18 cellular contexts compared by ENCODE assay signal in genomic region chr10:29534590-29534989, GRCh38.
DNase-seq lines count a peak whose midpoint lies in the region; ATAC-seq, FAIRE-seq and TF ChIP-seq lines count a peak whose summit lies in the region.
"Had no signal": no experiment of that assay in that cellular context is flagged by ENCODE, and none has a peak within 500 bp of the region (broad histone marks: within the 10 kb centered on the region; RNA-seq: fewer than 3 reads in every experiment).

No MANE protein-coding gene starts in this region.

- no peak for TF ChIP-seq EP300 in gastroesophageal sphincter (IDR thresholded peaks at IDR 0.05)

- H3K27ac ChIP-seq in gastroesophageal sphincter (peak overlapping the region; percentile 73 to 87 (median 79)), pancreas (peak overlapping the region; percentile 44 to 84 (median 78)), endodermal cell (ENCODE audit: low read depth, low read length) (no peak overlapping the region)

- peaks cover 0 to 50% of the 10 kb centered on the region in 2 donors for H3K36me3 ChIP-seq in gastroesophageal sphincter
- peaks cover 0 to 4% (median 0%) of the 10 kb centered on the region in 3 donors for H3K36me3 ChIP-seq in pancreas
- peaks cover 15% of the 10 kb centered on the region for H3K36me3 ChIP-seq in endodermal cell (ENCODE audit: control insufficient read depth, insufficient read depth, low read length)
- H3K36me3 ChIP-seq: MG63 had no signal

- intact Hi-C loops in Right ventricle myocardium inferior (cut with DNase I) (loop anchor here (10.0 kb wide), 1 partner anchor 320 kb away; no protein-coding TSS in a partner anchor), cardiac septum (cut with DNase I) (loop anchor here (10.0 kb wide), 1 partner anchor 320 kb away; no protein-coding TSS in a partner anchor), pancreas (cut with DNase I) (no loop called here)

- H3K27me3 Mint-ChIP-seq in type B pancreatic cell (no peaks in the 10 kb centered on the region), endodermal cell (ENCODE audit: insufficient read depth) (no peaks in the 10 kb centered on the region)
- H3K27me3 Mint-ChIP-seq: activated CD4-positive, alpha-beta memory T cell treated with anti-CD3 and anti-CD28 coated beads for 36 hours; CD8-positive, alpha-beta memory T cell had no signal

- H3K9me3 Mint-ChIP-seq in type B pancreatic cell = no peaks in the 10 kb centered on the region
- no peaks in the 10 kb centered on the region for H3K9me3 Mint-ChIP-seq in endodermal cell
- H3K9me3 Mint-ChIP-seq: activated CD4-positive, alpha-beta memory T cell treated with anti-CD3 and anti-CD28 coated beads for 36 hours; activated T-cell treated with anti-CD3 and anti-CD28 coated beads, Interleukin-2, amount 50 U/mL, for 4 hours; CD8-positive, alpha-beta memory T cell had no signal

- no peak for FAIRE-seq in pancreas (lab: Jason Lieb, UNC)
- FAIRE-seq: A204.1, H1 had no signal

- H3K4me3 ChIP-seq in gastroesophageal sphincter = no peak overlapping the region
- peak overlapping the region in 1 of 4 donors; percentile 20 for H3K4me3 ChIP-seq in pancreas
- no peak overlapping the region for H3K4me3 ChIP-seq in endodermal cell (ENCODE audit: low read length)
- H3K4me3 ChIP-seq: MG63 had no signal

- no peak for DNase-seq in Right ventricle myocardium inferior (ENCODE audit: missing footprints)
- no peak for DNase-seq in cardiac septum (ENCODE audit: low spot score)
- DNase-seq in pancreas = no peak
- no peak for DNase-seq in type B pancreatic cell (ENCODE audit: extremely low spot score, unreplicated experiment)
- no peak for DNase-seq in effector CD4-positive, alpha-beta T cell
- DNase-seq in activated CD4-positive, alpha-beta T cell treated with anti-CD3 and anti-CD28 coated beads for 1 hour = no peak
- no peak for DNase-seq in endodermal cell
- DNase-seq: activated CD4-positive, alpha-beta memory T cell treated with anti-CD3 and anti-CD28 coated beads for 36 hours; activated T-cell treated with anti-CD3 and anti-CD28 coated beads, Interleukin-2, amount 50 U/mL, for 4 hours; CD8-positive, alpha-beta memory T cell; islet precursor cell; MG63; NCI-H1694; NCI-H510A treated with DMSO at 0.1 percent for 48 hours; upper lobe of left lung had no signal

- no peak overlapping the region for H3K4me3 Mint-ChIP-seq in type B pancreatic cell
- no peak overlapping the region for H3K4me3 Mint-ChIP-seq in endodermal cell
- H3K4me3 Mint-ChIP-seq: activated CD4-positive, alpha-beta memory T cell treated with anti-CD3 and anti-CD28 coated beads for 36 hours; activated T-cell treated with anti-CD3 and anti-CD28 coated beads, Interleukin-2, amount 50 U/mL, for 4 hours; CD8-positive, alpha-beta memory T cell had no signal

- H3K27ac Mint-ChIP-seq in type B pancreatic cell (peak overlapping the region; percentile 61), endodermal cell (no peak overlapping the region)
- H3K27ac Mint-ChIP-seq: activated CD4-positive, alpha-beta memory T cell treated with anti-CD3 and anti-CD28 coated beads for 36 hours; CD8-positive, alpha-beta memory T cell had no signal

- TF ChIP-seq CTCF in gastroesophageal sphincter (IDR thresholded peaks at IDR 0.05) (no peak), pancreas (IDR thresholded peaks at IDR 0.05) (no peak), type B pancreatic cell (conservative IDR thresholded peaks at IDR 0.05) (no peak), endodermal cell (conservative IDR thresholded peaks at IDR 0.05) (no peak)

- peaks cover 39% of the 10 kb centered on the region for H3K4me1 Mint-ChIP-seq in type B pancreatic cell (ENCODE audit: unreplicated experiment)
- peaks cover 15% of the 10 kb centered on the region for H3K4me1 Mint-ChIP-seq in endodermal cell

- ATAC-seq in Right ventricle myocardium inferior (peak; percentile 26), gastroesophageal sphincter (no peak), pancreas (peak; percentile 47 to 59 (median 54))
- ATAC-seq: activated T-cell treated with anti-CD3 and anti-CD28 coated beads, Interleukin-2, amount 50 U/mL, for 4 hours had no signal

- peaks cover 31% of the 10 kb centered on the region for H3K36me3 Mint-ChIP-seq in type B pancreatic cell
- peaks cover 6% of the 10 kb centered on the region for H3K36me3 Mint-ChIP-seq in endodermal cell (ENCODE audit: low read depth)

- H3K9ac ChIP-seq in endodermal cell (ENCODE audit: extremely low read depth, low read length, poor library complexity, severe bottlenecking) = no peak overlapping the region

- no peaks in the 10 kb centered on the region for H3K27me3 ChIP-seq in gastroesophageal sphincter
- no peaks in the 10 kb centered on the region for H3K27me3 ChIP-seq in pancreas
- no peaks in the 10 kb centered on the region for H3K27me3 ChIP-seq in endodermal cell (ENCODE audit: control insufficient read depth, insufficient read depth, low read length, poor library complexity, severe bottlenecking)
- H3K27me3 ChIP-seq: MG63, upper lobe of left lung had no signal

- H3K4me1 ChIP-seq in gastroesophageal sphincter (peaks cover 11 to 82% (median 12%) of the 10 kb centered on the region in 3 donors), pancreas (peaks cover 23 to 32% (median 31%) of the 10 kb centered on the region in 3 donors), endodermal cell (ENCODE audit: control insufficient read depth, insufficient read depth, low read length) (no peaks in the 10 kb centered on the region)

- WGBS in gastroesophageal sphincter (ENCODE audit: low coverage in 1 of 2), 2 donors = 20 to 43% methylated on average over 2 of the region's 2 CpGs
- WGBS in pancreas, 2 donors = 12 to 14% methylated on average over 2 of the region's 2 CpGs
- 95% methylated on average over 2 of the region's 2 CpGs for WGBS in endodermal cell (ENCODE audit: insufficient coverage in 1 of 2, insufficient read length in 1 of 2), 2 experiments

- no peaks in the 10 kb centered on the region for H3K9me3 ChIP-seq in gastroesophageal sphincter
- H3K9me3 ChIP-seq in pancreas = no peaks in the 10 kb centered on the region
- no peaks in the 10 kb centered on the region for H3K9me3 ChIP-seq in endodermal cell (ENCODE audit: control insufficient read depth, low read length)
- H3K9me3 ChIP-seq: MG63, upper lobe of left lung had no signal

- no peak for TF ChIP-seq POLR2A in gastroesophageal sphincter (IDR thresholded peaks at IDR 0.05)

Comparison
In these comparisons a context has a peak if more than half of its experiments do, and no peak if none do; other contexts are left out.
1. intact Hi-C loops: an anchor here in Right ventricle myocardium inferior (10.0 kb wide) and cardiac septum (10.0 kb wide); none called in pancreas.